Comparison of ENCODE assay signal across 10 cellular contexts in genomic region chrX:8042304-8042703, GRCh38.
DNase-seq lines count a peak whose midpoint lies in the region; ATAC-seq and TF ChIP-seq lines count a peak whose summit lies in the region.
"Had no signal": no experiment of that assay in that cellular context is flagged by ENCODE, and none has a peak within 500 bp of the region (broad histone marks: within the 10 kb centered on the region; RNA-seq: fewer than 3 reads in every experiment).

No MANE protein-coding gene starts in this region.

- H3K9me3 Mint-ChIP-seq in WTC11 = no peaks in the 10 kb centered on the region
- peaks cover 22% of the 10 kb centered on the region for H3K9me3 Mint-ChIP-seq in nephron progenitor cell
- H3K9me3 Mint-ChIP-seq: central memory CD8-positive, alpha-beta T cell had no signal

- CTCF ChIA-PET in WTC11 (lab: Charles Lee) = no interaction called here

- POLR2A ChIA-PET in WTC11 (lab: Charles Lee) = no interaction called here

- H3K27ac Mint-ChIP-seq in WTC11 (no peak overlapping the region), nephron progenitor cell (no peak overlapping the region)

- H3K4me3 Mint-ChIP-seq in WTC11 (no peak overlapping the region), nephron progenitor cell (no peak overlapping the region)
- H3K4me3 Mint-ChIP-seq: central memory CD8-positive, alpha-beta T cell had no signal

- DNase-seq in NCI-H2029 treated with DMSO at 0.1 percent for 48 hours (lab: John Stamatoyannopoulos, UW) = peak; percentile 50
- DNase-seq in NCI-H2029 (lab: John Stamatoyannopoulos, UW) = no peak
- DNase-seq in WTC11 (ENCODE audit: low spot score) = no peak
- DNase-seq in nephron progenitor cell = no peak
- no peak for DNase-seq in NCI-H1694 (lab: John Stamatoyannopoulos, UW)
- DNase-seq in ecto neural progenitor cell (ENCODE audit: low spot score) = no peak
- no peak for DNase-seq in SKM-1 (lab: John Stamatoyannopoulos, UW; ENCODE audit: unreplicated experiment)
- DNase-seq: stimulated activated CD4-positive, alpha-beta T cell treated with anti-CD3 and anti-CD28 coated beads, Interleukin-4, amount 100 ng/mL, for 24 hours had no signal

- H3K27me3 Mint-ChIP-seq in WTC11 (ENCODE audit: low read depth) (no peaks in the 10 kb centered on the region), nephron progenitor cell (ENCODE audit: low read depth, poor library complexity) (peaks cover 2% of the 10 kb centered on the region)
- H3K27me3 Mint-ChIP-seq: central memory CD8-positive, alpha-beta T cell had no signal

- 0 out of 2 replicates have a peak, but pooled peaks have one; percentile 15 for TF ChIP-seq CTCF in WTC11 (IDR thresholded peaks at IDR 0.05)
- TF ChIP-seq CTCF in nephron progenitor cell (IDR thresholded peaks at IDR 0.05) = peak; percentile 34

- no peaks in the 10 kb centered on the region for H3K36me3 Mint-ChIP-seq in WTC11
- H3K36me3 Mint-ChIP-seq in nephron progenitor cell (ENCODE audit: low read depth) = peaks cover 8% of the 10 kb centered on the region

- peak; percentile 65 for ATAC-seq in HG03520 (IDR thresholded peaks at IDR 0.05; ENCODE audit: unreplicated experiment)
- peak; percentile 90 for ATAC-seq in WTC11

- H3K4me1 Mint-ChIP-seq in WTC11 (peaks cover 8% of the 10 kb centered on the region), nephron progenitor cell (no peaks in the 10 kb centered on the region)

TF ChIP-seq in WTC11, 78 proteins besides CTCF, POLR2A, EP300 and RAD21:
- no peak for TF ChIP-seq CDX4 (CRISPR knock-in tag; IDR thresholded peaks at IDR 0.05; ENCODE audit: borderline replicate concordance)
